ENCODE assay signal across 1 cellular context in the genomic region with DNA sequence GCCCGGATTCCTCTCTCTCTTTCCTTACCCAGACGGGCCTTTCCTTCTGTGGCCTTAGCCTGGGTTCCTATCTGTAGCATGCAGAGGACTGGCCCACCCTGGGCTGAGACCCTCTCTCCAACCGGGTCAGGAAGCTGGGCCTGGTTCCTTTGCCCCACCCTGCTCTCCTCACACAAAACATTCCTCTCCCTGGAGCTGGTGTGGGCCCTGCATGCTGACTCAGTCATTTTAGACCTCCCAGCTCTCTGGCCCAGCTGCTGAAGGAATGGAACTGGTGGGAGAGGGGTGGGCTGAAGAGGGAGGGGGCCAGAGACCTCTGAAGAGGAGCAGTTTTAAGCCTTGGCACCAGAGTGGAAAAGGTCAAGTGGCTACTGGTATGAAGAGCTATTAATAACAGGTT.
TF ChIP-seq lines count a peak whose summit lies in the region.

No MANE protein-coding gene starts in this region.

TF ChIP-seq in HepG2, 621 proteins besides CTCF, POLR2A, EP300 and RAD21:
- TF ChIP-seq MAFK (conservative IDR thresholded peaks at IDR 0.05 in 1 of 2, IDR thresholded peaks at IDR 0.05 in 1 of 2; ENCODE audit: low read length in 2 of 2) (peak; percentile 84 to 86), MAFF (IDR thresholded peaks at IDR 0.05; ENCODE audit: low read depth, low read length) (peak; percentile 73), ZNF564 (CRISPR knock-in tag; IDR thresholded peaks at IDR 0.05) (no peak), ZNF33B (CRISPR knock-in tag; IDR thresholded peaks at IDR 0.05) (no peak)
TF ChIP-seq in HepG2: peak in this region for 2.
